20 cellular contexts compared by ENCODE assay signal in the genomic region with DNA sequence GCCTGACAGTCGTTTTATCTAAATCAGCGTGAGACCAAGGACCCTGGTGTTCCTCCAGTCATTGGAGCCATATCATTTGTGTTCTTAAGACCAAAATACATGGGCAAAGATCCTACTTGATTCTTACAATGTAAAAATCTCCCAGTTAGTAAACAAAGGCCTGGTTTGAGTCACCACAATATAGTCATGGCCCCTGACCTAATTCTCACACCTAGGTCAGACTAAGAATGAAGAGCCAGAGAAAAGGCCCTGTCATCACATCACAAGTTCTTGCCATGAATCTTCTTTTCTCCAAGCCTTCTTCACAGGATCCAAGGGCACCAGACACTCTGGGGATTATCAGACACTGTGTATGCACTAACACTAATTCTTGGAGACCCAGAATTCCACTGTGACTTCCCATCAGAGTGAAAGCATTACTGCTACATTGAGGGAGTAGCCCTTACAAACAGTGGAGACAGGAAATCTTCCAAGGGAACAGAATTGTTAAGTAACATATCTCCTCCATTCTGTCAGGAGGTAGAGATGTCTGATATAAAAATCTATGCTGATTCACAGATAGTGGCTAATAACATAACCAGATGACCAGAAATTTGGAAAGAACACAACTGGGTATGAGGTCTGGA. TPM values are rescaled to one million over a fixed set of nuclear protein-coding genes. Genes with fewer than 3 reads are reported as not detected.
"Had no signal": no experiment of that assay in that cellular context is flagged by ENCODE, and none has a peak within 500 bp of the region (broad histone marks: within the 10 kb centered on the region; RNA-seq: fewer than 3 reads in every experiment).

No MANE protein-coding gene starts in this region.

- H3K4me1 Mint-ChIP-seq: activated naive CD8-positive, alpha-beta T cell treated with anti-CD3 and anti-CD28 coated beads for 36 hours; natural killer cell had no signal

- H3K4me1 ChIP-seq: SJSA1, stomach had no signal

- H3K4me3 Mint-ChIP-seq: activated naive CD8-positive, alpha-beta T cell treated with anti-CD3 and anti-CD28 coated beads for 36 hours; dendritic cell treated with granulocyte-macrophage colony-stimulating factor and Interleukin-4, amounts not matched to agents 40 ng/mL and 50 ng/mL, for 4 days; natural killer cell had no signal

- H3K27me3 Mint-ChIP-seq: activated naive CD8-positive, alpha-beta T cell treated with anti-CD3 and anti-CD28 coated beads for 36 hours; dendritic cell treated with granulocyte-macrophage colony-stimulating factor and Interleukin-4, amounts not matched to agents 40 ng/mL and 50 ng/mL, for 4 days had no signal

- H3K4me3 ChIP-seq: hepatocyte, SJSA1, stomach, thoracic aorta had no signal

- ATAC-seq: activated CD4-positive, CD25-positive, alpha-beta regulatory T cell treated with anti-CD3 and anti-CD28 coated beads, Interleukin-2, amount 50 U/mL, for 24 hours; left lobe of liver; natural killer cell had no signal

- H3K27me3 ChIP-seq: hepatocyte, SJSA1, stomach had no signal

- DNase-seq: activated CD4-positive, alpha-beta T cell treated with anti-CD3 and anti-CD28 coated beads, Interleukin-2, amount 50 U/mL, for 4 hours; activated naive CD8-positive, alpha-beta T cell treated with anti-CD3 and anti-CD28 coated beads for 36 hours; activated T-cell treated with anti-CD3 and anti-CD28 coated beads, Interleukin-2, amount 50 U/mL, for 48 hours; aorta; cerebellar nuclear complex; effector memory CD4-positive, alpha-beta T cell; islet precursor cell; natural killer cell; posterior cingulate gyrus; stimulated activated CD4-positive, alpha-beta T cell treated with anti-CD3 and anti-CD28 coated beads, Interleukin-4, amount 100 ng/mL, for 4 hours; stimulated activated CD8-positive, alpha-beta memory T cell treated with anti-CD3 and anti-CD28 coated beads, Interleukin-4, amount 100 ng/mL, for 48 hours; stomach had no signal

- H3K27ac Mint-ChIP-seq: activated naive CD8-positive, alpha-beta T cell treated with anti-CD3 and anti-CD28 coated beads for 36 hours; dendritic cell treated with granulocyte-macrophage colony-stimulating factor and Interleukin-4, amounts not matched to agents 40 ng/mL and 50 ng/mL, for 4 days; natural killer cell had no signal

- H3K9me3 ChIP-seq: SJSA1, stomach, thoracic aorta had no signal

- H3K9me3 Mint-ChIP-seq: activated naive CD8-positive, alpha-beta T cell treated with anti-CD3 and anti-CD28 coated beads for 36 hours; dendritic cell treated with granulocyte-macrophage colony-stimulating factor and Interleukin-4, amounts not matched to agents 40 ng/mL and 50 ng/mL, for 4 days; natural killer cell had no signal

- H3K27ac ChIP-seq: hepatocyte, SJSA1, stomach, thoracic aorta had no signal

RNA-seq across cellular contexts. Expression of a gene that starts 7.6 kb away (rescaled TPM):
- total RNA-seq: activated naive CD8-positive, alpha-beta T cell treated with anti-CD3 and anti-CD28 coated beads for 36 hours; aorta; left lobe of liver; mononuclear cell; natural killer cell; SJSA1; thoracic aorta; urinary bladder had no signal
